In genomic region chr12:22525426-22525825, GRCh38 we compare ENCODE assay signal across 23 cellular contexts. TPM values are rescaled to one million over a fixed set of nuclear protein-coding genes. Genes with fewer than 3 reads are reported as not detected.
DNase-seq lines count a peak whose midpoint lies in the region; ATAC-seq, FAIRE-seq and TF ChIP-seq lines count a peak whose summit lies in the region.
"Had no signal": no experiment of that assay in that cellular context is flagged by ENCODE, and none has a peak within 500 bp of the region (broad histone marks: within the 10 kb centered on the region; RNA-seq: fewer than 3 reads in every experiment).

No MANE protein-coding gene starts in this region.

- H4K20me1 ChIP-seq in keratinocyte (ENCODE audit: control insufficient read depth, extremely low read depth, insufficient read depth, low read length): no peaks in the 10 kb centered on the region

- no peak overlapping the region for H3K4me2 ChIP-seq in keratinocyte (ENCODE audit: control insufficient read depth, extremely low read depth, insufficient read depth, low read depth, low read length)

- 94% methylated on average over 2 of the region's 2 CpGs for WGBS in prostate gland

- ATAC-seq in GM21381 (IDR thresholded peaks at IDR 0.05; ENCODE audit: unreplicated experiment): no peak
- ATAC-seq: left cardiac atrium, WTC11 had no signal

- H3K27ac ChIP-seq in keratinocyte (ENCODE audit: control insufficient read depth, insufficient read depth, low read length) (peak overlapping the region; percentile 40), prostate gland (no peak overlapping the region)
- H3K27ac ChIP-seq: HL-60, thyroid gland had no signal

- DNase-seq in EH (ENCODE audit: low read depth) (peak; percentile 62), RKO (ENCODE audit: low spot score) (peak; percentile 30), dermis blood vessel endothelial cell (peak; percentile 25), keratinocyte (ENCODE audit: low read depth, low spot score) (no peak), BE2C (no peak), D721Med (ENCODE audit: insufficient read length, low spot score) (no peak), prostate gland (ENCODE audit: low spot score) (no peak)
- DNase-seq: activated CD4-positive, alpha-beta T cell treated with anti-CD3 and anti-CD28 coated beads, Interleukin-2, amount 50 U/mL, for 4 hours; activated CD8-positive, alpha-beta memory T cell treated with anti-CD3 and anti-CD28 coated beads, Interleukin-2, amount 50 U/mL, for 48 hours; activated naive CD8-positive, alpha-beta T cell treated with anti-CD3 and anti-CD28 coated beads, Interleukin-2, amount 10 ng/mL, durations not matched to agents 7 days and 5 days; CD8-positive, alpha-beta memory T cell; DMS53; GOT3; left cardiac atrium; NCI-H1417 treated with DMSO at 0.1 percent for 48 hours; NCI-H524 treated with DMSO at 0.1 percent for 48 hours; retina; stimulated activated CD4-positive, alpha-beta T cell treated with anti-CD3 and anti-CD28 coated beads, Interleukin-4, amount 100 ng/mL, for 4 hours; T1000; thyroid gland had no signal

- H3K27me3 ChIP-seq in keratinocyte (ENCODE audit: control insufficient read depth, extremely low read depth, insufficient read depth, low read length): no peaks in the 10 kb centered on the region
- no peaks in the 10 kb centered on the region for H3K27me3 ChIP-seq in BE2C
- H3K27me3 ChIP-seq in prostate gland (replicated peaks; ENCODE audit: insufficient read depth): no peaks in the 10 kb centered on the region
- H3K27me3 ChIP-seq: thyroid gland had no signal

- TF ChIP-seq CTCF in keratinocyte (optimal IDR thresholded peaks at IDR 0.05 in 1 of 3, IDR thresholded peaks at IDR 0.05 in 1 of 3, conservative IDR thresholded peaks at IDR 0.05 in 1 of 3; ENCODE audit: extremely low read depth in 1 of 3, insufficient read depth in 2 of 3, low read length in 3 of 3) (no peak), BE2C (IDR thresholded peaks at IDR 0.05; ENCODE audit: low read depth, low read length) (no peak), D721Med (IDR thresholded peaks at IDR 0.05; ENCODE audit: insufficient read depth, missing control alignments) (no peak), prostate gland (IDR thresholded peaks at IDR 0.05) (no peak)

- dilution Hi-C loops in keratinocyte (cut with MboI; ENCODE audit: extremely low pct_ligation_motif_present, low sequenced_read_pairs): no loop called here

- H3K9ac ChIP-seq in keratinocyte (ENCODE audit: control insufficient read depth, extremely low read depth, insufficient read depth, low read length): no peak overlapping the region

- no peaks in the 10 kb centered on the region for H3K9me1 ChIP-seq in keratinocyte (ENCODE audit: control insufficient read depth, extremely low read depth, insufficient read depth, low read length)

- no peak for TF ChIP-seq POLR2A in prostate gland (IDR thresholded peaks at IDR 0.05)

- peaks cover 25% of the 10 kb centered on the region for H3K4me1 ChIP-seq in keratinocyte (ENCODE audit: control insufficient read depth, extremely low read depth, insufficient read depth, low read length)
- no peaks in the 10 kb centered on the region for H3K4me1 ChIP-seq in BE2C
- no peaks in the 10 kb centered on the region for H3K4me1 ChIP-seq in prostate gland (replicated peaks)

- no peak overlapping the region for H2AFZ ChIP-seq in keratinocyte (ENCODE audit: control insufficient read depth, low read length)

- no peaks in the 10 kb centered on the region for H3K9me3 ChIP-seq in keratinocyte (ENCODE audit: control insufficient read depth, low read depth, low read length)
- H3K9me3 ChIP-seq in BE2C: no peaks in the 10 kb centered on the region
- H3K9me3 ChIP-seq in prostate gland: no peaks in the 10 kb centered on the region
- H3K9me3 ChIP-seq: thyroid gland had no signal

- peaks cover 2 to 4% of the 10 kb centered on the region in 2 experiments for H3K36me3 ChIP-seq in keratinocyte (ENCODE audit: control insufficient read depth in 2 of 2, extremely low read depth in 1 of 2, insufficient read depth in 2 of 2, low read length in 2 of 2)
- H3K36me3 ChIP-seq in BE2C: peaks cover 13% of the 10 kb centered on the region
- H3K36me3 ChIP-seq in prostate gland: no peaks in the 10 kb centered on the region

- H3K4me3 ChIP-seq in keratinocyte (ENCODE audit: control insufficient read depth in 2 of 3, extremely low read depth in 1 of 3, insufficient read depth in 2 of 3, low read depth in 1 of 3, low read length in 3 of 3): no peak overlapping the region
- H3K4me3 ChIP-seq in BE2C (ENCODE audit: low read depth, low read length): no peak overlapping the region
- H3K4me3 ChIP-seq in prostate gland: no peak overlapping the region
- H3K4me3 ChIP-seq: thyroid gland had no signal

- H3K79me2 ChIP-seq in keratinocyte (ENCODE audit: control insufficient read depth, insufficient read depth, low read length): no peaks in the 10 kb centered on the region

- intact Hi-C loops in prostate gland (cut with DNase I): loop anchor here (5.0 kb wide), 1 partner anchor 107 kb away; no protein-coding TSS in a partner anchor

- FAIRE-seq in keratinocyte (lab: Jason Lieb, UNC) (no peak), D721Med (lab: Jason Lieb, UNC) (no peak)

RNA-seq across cellular contexts. Expression of gene C2CD5, which starts 18.9 kb away (rescaled TPM):
- 16.2 and 28.7 TPM in 2 replicates for total RNA-seq in dermis blood vessel endothelial cell
- polyA plus RNA-seq in keratinocyte: 9.5 to 17.7 TPM (median 9.7 TPM) in 3 replicates
- polyA plus RNA-seq in keratinocyte (2011; ENCODE audit: low read depth): 18.9 TPM
- polyA plus RNA-seq in keratinocyte (2011; cell fraction: cytosol; rRNA removed): 5.6 and 15.9 TPM in 2 replicates
- polyA plus RNA-seq in keratinocyte (2011; cell fraction: nucleus; rRNA removed): 10.4 and 13.6 TPM in 2 replicates
- polyA plus RNA-seq in keratinocyte (2012; ENCODE audit: low replicate concordance): 5.4 and 8.2 TPM in 2 replicates
- 8.3 to 22.5 TPM (median 10.8 TPM) in 3 replicates for polyA minus RNA-seq in keratinocyte
- 6.3 TPM for polyA minus RNA-seq in keratinocyte (2011; cell fraction: cytosol; rRNA and poly(A)+ RNA removed)
- 13.2 and 25.1 TPM in 2 replicates for polyA minus RNA-seq in keratinocyte (2011; cell fraction: nucleus; rRNA and poly(A)+ RNA removed)
- polyA plus RNA-seq in BE2C (2012; ENCODE audit: insufficient read depth, insufficient read length, low read depth): 17.2 TPM
- 10 to 100 TPM; 26.6 to 37.6 TPM for total RNA-seq in prostate gland

Comparison
In these comparisons a context has a peak if more than half of its experiments do, and no peak if none do; other contexts are left out.
1. DNase-seq: peak in EH (single experiment), RKO (single experiment) and dermis blood vessel endothelial cell (single experiment); none in keratinocyte (single experiment), BE2C (single experiment), D721Med (single experiment) and prostate gland (single experiment).